In genomic region chr6:90118581-90118980, GRCh38 we compare ENCODE assay signal across 1 cellular context.
TF ChIP-seq lines count a peak whose summit lies in the region.

No MANE protein-coding gene starts in this region.

TF ChIP-seq in HCT116, 20 proteins besides CTCF, POLR2A, EP300 and RAD21:
- TF ChIP-seq FOSL1 (IDR thresholded peaks at IDR 0.05; ENCODE audit: low read depth) = no peak
- no peak for TF ChIP-seq YY1 (IDR thresholded peaks at IDR 0.05; ENCODE audit: extremely low read depth, insufficient replicate concordance, low read depth, low read length)
- no peak for TF ChIP-seq EZH2phosphoT487 (IDR thresholded peaks at IDR 0.05; ENCODE audit: borderline replicate concordance)
- no peak for TF ChIP-seq REST (IDR thresholded peaks at IDR 0.05; ENCODE audit: low read depth)
- no peak for TF ChIP-seq ZNF274 (IDR thresholded peaks at IDR 0.05; ENCODE audit: low read depth, low read length)
- no peak for TF ChIP-seq ZFX (IDR thresholded peaks at IDR 0.05)
- TF ChIP-seq EZH2 (IDR thresholded peaks at IDR 0.05) = no peak
- no peak for TF ChIP-seq SP1 (IDR thresholded peaks at IDR 0.05; ENCODE audit: low read depth)
- TF ChIP-seq, protein P1, sequence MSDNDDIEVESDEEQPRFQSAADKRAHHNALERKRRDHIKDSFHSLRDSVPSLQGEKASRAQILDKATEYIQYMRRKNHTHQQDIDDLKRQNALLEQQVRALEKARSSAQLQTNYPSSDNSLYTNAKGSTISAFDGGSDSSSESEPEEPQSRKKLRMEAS (IDR thresholded peaks at IDR 0.05) = no peak
- TF ChIP-seq, protein P2, sequence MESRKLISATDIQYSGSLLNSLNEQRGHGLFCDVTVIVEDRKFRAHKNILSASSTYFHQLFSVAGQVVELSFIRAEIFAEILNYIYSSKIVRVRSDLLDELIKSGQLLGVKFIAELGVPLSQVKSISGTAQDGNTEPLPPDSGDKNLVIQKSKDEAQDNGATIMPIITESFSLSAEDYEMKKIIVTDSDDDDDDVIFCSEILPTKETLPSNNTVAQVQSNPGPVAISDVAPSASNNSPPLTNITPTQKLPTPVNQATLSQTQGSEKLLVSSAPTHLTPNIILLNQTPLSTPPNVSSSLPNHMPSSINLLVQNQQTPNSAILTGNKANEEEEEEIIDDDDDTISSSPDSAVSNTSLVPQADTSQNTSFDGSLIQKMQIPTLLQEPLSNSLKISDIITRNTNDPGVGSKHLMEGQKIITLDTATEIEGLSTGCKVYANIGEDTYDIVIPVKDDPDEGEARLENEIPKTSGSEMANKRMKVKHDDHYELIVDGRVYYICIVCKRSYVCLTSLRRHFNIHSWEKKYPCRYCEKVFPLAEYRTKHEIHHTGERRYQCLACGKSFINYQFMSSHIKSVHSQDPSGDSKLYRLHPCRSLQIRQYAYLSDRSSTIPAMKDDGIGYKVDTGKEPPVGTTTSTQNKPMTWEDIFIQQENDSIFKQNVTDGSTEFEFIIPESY (IDR thresholded peaks at IDR 0.05; ENCODE audit: extremely low read depth, insufficient replicate concordance, low read length) = no peak
- TF ChIP-seq CEBPB (IDR thresholded peaks at IDR 0.05; ENCODE audit: low read depth) = no peak
- TF ChIP-seq SIN3A (IDR thresholded peaks at IDR 0.05; ENCODE audit: low read depth) = no peak
